23 cellular contexts compared by ENCODE assay signal in genomic region chr9:114799925-114800324, GRCh38. TPM values are rescaled to one million over a fixed set of nuclear protein-coding genes. Genes with fewer than 3 reads are reported as not detected.
"Had no signal": no experiment of that assay in that cellular context is flagged by ENCODE, and none has a peak within 500 bp of the region (broad histone marks: within the 10 kb centered on the region; RNA-seq: fewer than 3 reads in every experiment).

No MANE protein-coding gene starts in this region.

- DNase-seq: activated CD4-positive, alpha-beta memory T cell treated with anti-CD3 and anti-CD28 coated beads, Interleukin-2, amount 10 ng/mL, durations not matched to agents 7 days and 5 days; activated CD4-positive, alpha-beta T cell treated with anti-CD3 and anti-CD28 coated beads for 1 hour; activated CD4-positive, alpha-beta T cell treated with anti-CD3 and anti-CD28 coated beads, Interleukin-2, amount 10 ng/mL, durations not matched to agents 7 days and 5 days; activated CD8-positive, alpha-beta memory T cell treated with anti-CD3 and anti-CD28 coated beads, Interleukin-2, amount 50 U/mL, for 48 hours; activated gamma-delta T cell; activated naive CD4-positive, alpha-beta T cell treated with anti-CD3 and anti-CD28 coated beads, Interleukin-2, amount 10 ng/mL, durations not matched to agents 7 days and 5 days; activated naive CD8-positive, alpha-beta T cell treated with anti-CD3 and anti-CD28 coated beads, Interleukin-2, amount 10 ng/mL, durations not matched to agents 7 days and 5 days; activated T-cell treated with anti-CD3 and anti-CD28 coated beads, Interleukin-2, amount 50 U/mL, for 24 hours; dorsolateral prefrontal cortex; effector memory CD4-positive, alpha-beta T cell; hippocampal formation; naive thymus-derived CD8-positive, alpha-beta T cell; right cardiac atrium; stimulated activated CD4-positive, alpha-beta T cell treated with anti-CD3 and anti-CD28 coated beads, Interleukin-15, amount 100 ng/mL, for 24 hours; stimulated activated CD4-positive, alpha-beta T cell treated with anti-CD3 and anti-CD28 coated beads, Interleukin-2, amount 100 ng/mL, for 24 hours; stimulated activated naive CD4-positive, alpha-beta T cell; T-helper 17 cell; T1000 had no signal

- H3K27ac ChIP-seq: ascending aorta, coronary artery, dorsolateral prefrontal cortex, gastroesophageal sphincter, suprapubic skin, tibial nerve had no signal

- H3K36me3 ChIP-seq: ascending aorta, gastroesophageal sphincter, suprapubic skin, tibial nerve had no signal

- H3K27me3 ChIP-seq: ascending aorta, gastroesophageal sphincter, suprapubic skin, tibial nerve had no signal

- H3K4me3 ChIP-seq: ascending aorta, coronary artery, dorsolateral prefrontal cortex, gastroesophageal sphincter, suprapubic skin, tibial nerve had no signal

- H3K4me1 ChIP-seq: ascending aorta, gastroesophageal sphincter had no signal

RNA-seq across cellular contexts. Expression of gene TNFSF15, which starts 5.9 kb away (rescaled TPM):
- polyA plus RNA-seq: naive thymus-derived CD8-positive, alpha-beta T cell had no signal
